8 cellular contexts compared by ENCODE assay signal in the genomic region with DNA sequence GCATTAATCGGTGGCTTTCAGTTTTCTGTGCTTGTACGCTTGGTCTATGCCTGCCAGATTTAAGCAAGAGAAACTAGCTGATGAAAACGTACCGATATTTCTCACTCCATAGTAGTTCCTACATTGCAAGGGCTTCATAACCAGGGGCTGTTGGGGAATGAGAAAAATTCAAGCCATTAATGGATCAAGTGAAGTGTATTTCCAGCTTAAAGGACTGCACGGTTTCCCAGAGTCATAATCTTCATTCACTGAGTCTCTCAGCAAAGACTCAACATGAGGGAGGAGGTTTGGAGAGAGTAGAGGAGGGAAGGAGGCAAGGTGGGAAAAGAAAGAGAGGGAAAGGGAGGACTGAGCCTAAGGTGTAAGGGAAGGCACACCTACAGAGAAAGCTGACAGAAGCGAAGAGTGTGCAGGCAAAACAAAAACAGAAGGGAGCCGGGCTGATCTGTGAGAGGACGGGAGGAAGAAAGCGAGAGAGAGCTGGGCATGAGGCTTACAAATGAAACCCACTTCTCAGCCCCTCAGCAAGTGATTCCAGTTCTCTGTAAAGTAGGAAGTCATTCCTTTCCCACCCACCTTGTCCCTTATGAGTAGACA. TPM values are rescaled to one million over a fixed set of nuclear protein-coding genes. Genes with fewer than 3 reads are reported as not detected.
DNase-seq lines count a peak whose midpoint lies in the region; ATAC-seq and TF ChIP-seq lines count a peak whose summit lies in the region.

No MANE protein-coding gene starts in this region.

- TF ChIP-seq POLR2A in lower leg skin (IDR thresholded peaks at IDR 0.05) = no peak

- peak overlapping the region; percentile 14 for H3K4me3 ChIP-seq in lower leg skin (ENCODE audit: low read depth, poor library complexity, severe bottlenecking)
- H3K4me3 ChIP-seq in aorta (ENCODE audit: low read length in 2 of 2) = no peak overlapping the region

- H3K36me3 Mint-ChIP-seq in activated naive CD4-positive, alpha-beta T cell treated with anti-CD3 and anti-CD28 coated beads, Interleukin-2, amount 50 U/mL, for 24 hours = peaks cover 45% of the 10 kb centered on the region

- H3K27ac Mint-ChIP-seq in activated naive CD4-positive, alpha-beta T cell treated with anti-CD3 and anti-CD28 coated beads, Interleukin-2, amount 50 U/mL, for 24 hours = peak overlapping the region; percentile 99

- no peaks in the 10 kb centered on the region for H3K27me3 Mint-ChIP-seq in activated naive CD4-positive, alpha-beta T cell treated with anti-CD3 and anti-CD28 coated beads, Interleukin-2, amount 50 U/mL, for 24 hours

- H3K4me1 ChIP-seq in aorta (ENCODE audit: control insufficient read depth in 1 of 2, insufficient read depth in 2 of 2, low read length in 2 of 2) = no peaks in the 10 kb centered on the region

- peaks cover 90% of the 10 kb centered on the region for H3K4me1 Mint-ChIP-seq in activated naive CD4-positive, alpha-beta T cell treated with anti-CD3 and anti-CD28 coated beads, Interleukin-2, amount 50 U/mL, for 24 hours

- H3K36me3 ChIP-seq in aorta (ENCODE audit: control insufficient read depth in 1 of 2, insufficient read depth in 2 of 2, low read length in 1 of 2) = no peaks in the 10 kb centered on the region

- DNase-seq in lower leg skin (ENCODE audit: low spot score in 2 of 2) (no peak), aorta (no peak), NCI-H226 (no peak), NCI-H1092 treated with DMSO at 0.1 percent for 48 hours (lab: John Stamatoyannopoulos, UW) (no peak)
- no peak for DNase-seq in central memory CD4-positive, alpha-beta T cell

- H3K27ac ChIP-seq in aorta (ENCODE audit: low read depth in 1 of 2, low read length in 2 of 2) = no peak overlapping the region

- ATAC-seq in GM18502 (IDR thresholded peaks at IDR 0.05; ENCODE audit: poor library complexity, unreplicated experiment) (peak; percentile 36), HG02981 (IDR thresholded peaks at IDR 0.05; ENCODE audit: unreplicated experiment) (peak; percentile 32), aorta (ENCODE audit: low FRiP score) (peak; percentile 63)

- H3K4me3 Mint-ChIP-seq in activated naive CD4-positive, alpha-beta T cell treated with anti-CD3 and anti-CD28 coated beads, Interleukin-2, amount 50 U/mL, for 24 hours = peak overlapping the region; percentile 96

- H3K9me3 Mint-ChIP-seq in activated naive CD4-positive, alpha-beta T cell treated with anti-CD3 and anti-CD28 coated beads, Interleukin-2, amount 50 U/mL, for 24 hours = peaks cover 17% of the 10 kb centered on the region

- H3K27me3 ChIP-seq in aorta (ENCODE audit: control insufficient read depth in 1 of 2, insufficient read depth in 2 of 2, low read length in 1 of 2) = no peaks in the 10 kb centered on the region

- 32 to 37% methylated on average over 8 to 9 of the region's 9 CpGs for WGBS in lower leg skin, 2 donors
- 39 to 49% methylated on average over 9 of the region's 9 CpGs for WGBS in aorta, 2 donors

- intact Hi-C loops in lower leg skin (cut with DNase I; ENCODE audit: low total_unique reads) (no loop called here), aorta (cut with DNase I) (no loop called here)

- TF ChIP-seq CTCF in lower leg skin (IDR thresholded peaks at IDR 0.05) = no peak

- peaks cover 2% of the 10 kb centered on the region for H3K9me3 ChIP-seq in aorta (ENCODE audit: control insufficient read depth, low read length)

RNA-seq across cellular contexts. Expression of a gene that starts 0.6 kb away (rescaled TPM):
- total RNA-seq in lower leg skin (1 to 10 TPM in 3 of 4 donors, under 1 TPM in 1; 0.53 to 7.2 (median 5.0) TPM), aorta (10 to 100 TPM; 11.5 to 24.7 TPM)
- polyA plus RNA-seq in aorta = 1 to 10 TPM; 2.2 to 9.8 TPM

RNA-seq across cellular contexts. Expression of a gene that starts 30.3 kb away (rescaled TPM):
- total RNA-seq in lower leg skin (1 to 10 TPM; 1.5 to 4.6 (median 2.7) TPM), aorta (10 to 100 TPM in 1 of 2 donors, 1 to 10 TPM in 1; 5.4 to 11.6 TPM)
- polyA plus RNA-seq in aorta = 1 to 10 TPM in 1 of 2 donors, under 1 TPM in 1; 0.95 to 4.3 TPM

RNA-seq across cellular contexts. Expression of a gene that starts 51.1 kb away (rescaled TPM):
- total RNA-seq in lower leg skin = 10 to 100 TPM in 2 of 4 donors, 1 to 10 TPM in 2; 4.6 to 18.7 (median 10.9) TPM
- 10 to 100 TPM; 18.8 to 29.4 TPM for total RNA-seq in aorta
- 10 to 100 TPM in 1 of 2 donors, 1 to 10 TPM in 1; 3.1 to 14.5 TPM for polyA plus RNA-seq in aorta

RNA-seq across cellular contexts. Expression of a gene that starts 53.9 kb away (rescaled TPM):
- total RNA-seq in lower leg skin = 10 to 100 TPM in 2 of 4 donors, 1 to 10 TPM in 2; 3.6 to 23.6 (median 9.7) TPM
- 10 to 100 TPM; 31.7 to 49.2 TPM for total RNA-seq in aorta
- polyA plus RNA-seq in aorta = 10 to 100 TPM in 1 of 2 donors, 1 to 10 TPM in 1; 3.0 to 10.3 TPM
